ENCODE assay signal across 8 cellular contexts in genomic region chr3:177441813-177442646, GRCh38.
DNase-seq lines count a peak whose midpoint lies in the region; ATAC-seq and TF ChIP-seq lines count a peak whose summit lies in the region.

No MANE protein-coding gene starts in this region.

- peak overlapping the region in 2 of 3 donors; percentile 3 to 4 for H3K27ac Mint-ChIP-seq in CD4-positive, CD25-positive, alpha-beta regulatory T cell

- H3K4me1 ChIP-seq in CD4-positive, CD25-positive, alpha-beta regulatory T cell (ENCODE audit: control insufficient read depth, insufficient read depth, low read length, poor library complexity, severe bottlenecking): no peaks in the 10 kb centered on the region
- peaks cover 0 to 6% (median 0%) of the 10 kb centered on the region in 4 donors for H3K4me1 ChIP-seq in tibial artery

- H3K4me1 Mint-ChIP-seq in CD4-positive, CD25-positive, alpha-beta regulatory T cell: peaks cover 0 to 5% (median 3%) of the 10 kb centered on the region in 4 donors

- no peaks in the 10 kb centered on the region for H3K27me3 Mint-ChIP-seq in CD4-positive, CD25-positive, alpha-beta regulatory T cell

- no peak for DNase-seq in CD4-positive, CD25-positive, alpha-beta regulatory T cell
- DNase-seq in fibroblast of the aortic adventitia (ENCODE audit: low read depth) (peak; percentile 20), tibial artery (no peak), HuH-7 (ENCODE audit: low spot score) (no peak), NCI-H748 (lab: John Stamatoyannopoulos, UW; ENCODE audit: unreplicated experiment) (no peak)
- DNase-seq in activated CD8-positive, alpha-beta memory T cell treated with anti-CD3 and anti-CD28 coated beads, Interleukin-2, amount 50 U/mL, for 4 hours: no peak

- no peak overlapping the region for H3K4me3 Mint-ChIP-seq in CD4-positive, CD25-positive, alpha-beta regulatory T cell

- no peak for ATAC-seq in CD4-positive, CD25-positive, alpha-beta regulatory T cell (ENCODE audit: low read depth in 2 of 2)
- ATAC-seq in GM21381 (IDR thresholded peaks at IDR 0.05; ENCODE audit: unreplicated experiment) (peak; percentile 98), HG03460 (IDR thresholded peaks at IDR 0.05; ENCODE audit: unreplicated experiment) (peak; percentile 98)

- H3K4me3 ChIP-seq in CD4-positive, CD25-positive, alpha-beta regulatory T cell (ENCODE audit: low read depth, low read length): no peak overlapping the region
- no peak overlapping the region for H3K4me3 ChIP-seq in fibroblast of the aortic adventitia (ENCODE audit: low read depth, low read length)
- no peak overlapping the region for H3K4me3 ChIP-seq in tibial artery

- no peak for TF ChIP-seq CTCF in fibroblast of the aortic adventitia (IDR thresholded peaks at IDR 0.05; ENCODE audit: insufficient read depth, low read length)
- no peak for TF ChIP-seq CTCF in tibial artery (IDR thresholded peaks at IDR 0.05)

- H3K36me3 ChIP-seq in CD4-positive, CD25-positive, alpha-beta regulatory T cell (ENCODE audit: control insufficient read depth, insufficient read depth, low read length): no peaks in the 10 kb centered on the region
- H3K36me3 ChIP-seq in tibial artery: no peaks in the 10 kb centered on the region

- H3K9me3 Mint-ChIP-seq in CD4-positive, CD25-positive, alpha-beta regulatory T cell: no peaks in the 10 kb centered on the region

- H3K27me3 ChIP-seq in CD4-positive, CD25-positive, alpha-beta regulatory T cell (ENCODE audit: control insufficient read depth, insufficient read depth, low read length): no peaks in the 10 kb centered on the region
- H3K27me3 ChIP-seq in tibial artery: no peaks in the 10 kb centered on the region

- H3K27ac ChIP-seq in CD4-positive, CD25-positive, alpha-beta regulatory T cell (ENCODE audit: insufficient read depth, low read length, poor library complexity, severe bottlenecking): no peak overlapping the region
- no peak overlapping the region for H3K27ac ChIP-seq in tibial artery

- intact Hi-C loops in tibial artery (cut with DNase I; ENCODE audit: low total_unique reads): no loop called here

- no peaks in the 10 kb centered on the region for H3K9me3 ChIP-seq in CD4-positive, CD25-positive, alpha-beta regulatory T cell (ENCODE audit: control insufficient read depth in 2 of 2, low read length in 2 of 2)
- no peaks in the 10 kb centered on the region for H3K9me3 ChIP-seq in tibial artery

- H3K36me3 Mint-ChIP-seq in CD4-positive, CD25-positive, alpha-beta regulatory T cell: no peaks in the 10 kb centered on the region

Comparison
In these comparisons a context has a peak if more than half of its experiments do, and no peak if none do; other contexts are left out.
1. ATAC-seq: peak in GM21381 (single experiment) and HG03460 (single experiment); none in CD4-positive, CD25-positive, alpha-beta regulatory T cell (0 of 2).